8 cellular contexts compared by ENCODE assay signal in the genomic region with DNA sequence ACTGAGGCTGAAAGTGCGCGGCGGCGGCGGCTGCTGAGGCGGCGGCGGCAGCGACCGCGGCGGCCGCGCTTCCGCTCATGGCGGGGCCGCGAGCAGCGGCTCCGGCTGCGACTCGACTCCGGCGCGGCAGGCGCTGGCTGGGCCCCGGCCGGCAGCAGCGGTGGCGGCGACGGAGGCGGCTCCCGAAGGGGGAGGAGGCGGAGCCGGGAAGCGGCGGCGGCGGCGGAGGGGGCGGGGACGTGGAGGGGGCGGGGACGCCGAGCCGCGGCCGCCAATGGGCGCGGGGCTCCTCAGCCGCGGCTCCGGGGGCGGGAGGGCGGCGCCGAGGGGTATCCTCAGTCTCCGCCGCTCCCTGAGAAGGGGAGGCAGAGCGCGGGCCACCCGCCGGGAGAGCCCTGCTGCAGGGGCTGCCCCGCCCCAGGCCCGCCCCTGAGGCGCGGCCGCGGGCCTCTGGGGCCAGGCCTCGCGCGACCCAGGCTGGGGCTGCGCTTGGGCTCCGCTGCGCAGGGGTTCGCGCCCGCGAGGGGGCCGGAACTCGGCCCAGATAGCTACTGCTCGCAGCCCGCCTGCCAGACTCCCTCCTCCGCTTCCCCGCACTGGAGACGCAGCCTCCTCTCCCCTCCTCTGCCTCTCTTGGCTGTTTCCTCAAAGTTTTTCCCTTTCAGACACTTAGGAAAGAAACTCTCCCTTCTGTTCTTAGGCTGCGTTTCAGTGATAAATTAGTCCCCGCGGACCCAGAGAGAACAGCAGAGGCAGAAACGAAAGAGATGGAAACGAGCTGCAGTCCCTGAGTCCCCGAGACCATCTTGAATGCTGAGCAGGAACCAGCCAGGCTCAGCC.
DNase-seq lines count a peak whose midpoint lies in the region; ATAC-seq and TF ChIP-seq lines count a peak whose summit lies in the region.

No MANE protein-coding gene starts in this region.

- ATAC-seq in GM18909 (IDR thresholded peaks at IDR 0.05; ENCODE audit: poor library complexity, unreplicated experiment) = peak; percentile 88
- ATAC-seq in HG03139 (IDR thresholded peaks at IDR 0.05; ENCODE audit: unreplicated experiment) = peak; percentile 85
- peak; percentile 91 for ATAC-seq in activated B cell treated with CpG ODN at 0.5 μM for 24 hours (ENCODE audit: low read depth)

- H3K4me1 Mint-ChIP-seq in activated B cell treated with CpG ODN at 0.5 μM for 24 hours = peaks cover 44% of the 10 kb centered on the region

- H3K9me3 Mint-ChIP-seq in activated B cell treated with CpG ODN at 0.5 μM for 24 hours = no peaks in the 10 kb centered on the region

- TF ChIP-seq CTCF in activated B cell treated with CpG ODN at 0.5 μM for 24 hours (IDR thresholded peaks at IDR 0.05) (no peak), cardiac fibroblast (IDR thresholded peaks at IDR 0.05; ENCODE audit: low read depth, low read length) (no peak)

- peak overlapping the region; percentile 97 for H3K4me3 Mint-ChIP-seq in activated B cell treated with CpG ODN at 0.5 μM for 24 hours

- CTCF ChIA-PET in activated B cell treated with CpG ODN at 0.5 μM for 24 hours (lab: Charles Lee) = interaction anchor here (0.7 to 1.7 kb wide), 3 partner anchors 16 to 80 kb away, joined by 3 to 7 read pairs (median 5); no protein-coding TSS in a partner anchor

- intact Hi-C loops in activated B cell treated with CpG ODN at 0.5 μM for 24 hours (cut with micrococcal nuclease) = loop anchor here (1.0 to 10.0 kb wide), 10 partner anchors 16 to 1417 kb away; partner anchors contain the start of genes CLTA, GNE, MELK and RNF38

- POLR2A ChIA-PET in activated B cell treated with CpG ODN at 0.5 μM for 24 hours (lab: Charles Lee) = interaction anchor here (0.5 to 4.1 kb wide), 16 partner anchors 8 to 760 kb away, joined by 3 to 42 read pairs (median 6); partner anchors contain the start of genes GNE and RNF38

- H3K4me3 ChIP-seq in cardiac fibroblast (replicated peaks in 1 of 2; ENCODE audit: low read depth in 2 of 2, low read length in 2 of 2) = peak overlapping the region; percentile 41 to 96

- peaks cover 2% of the 10 kb centered on the region for H3K36me3 Mint-ChIP-seq in activated B cell treated with CpG ODN at 0.5 μM for 24 hours (ENCODE audit: low read depth)

- DNase-seq in AG08395 (ENCODE audit: low spot score) (peak; percentile 94), NCI-H2227 treated with DMSO at 0.1 percent for 48 hours (lab: John Stamatoyannopoulos, UW) (peak; percentile 59), activated B cell treated with CpG ODN at 0.5 μM for 24 hours (peak; percentile 87), cardiac fibroblast (ENCODE audit: low read depth in 2 of 2) (peak; percentile 85 to 97), islet precursor cell (peak; percentile 97)
- DNase-seq in stimulated activated CD4-positive, alpha-beta T cell treated with anti-CD3 and anti-CD28 coated beads, Interleukin-12 subunit alpha, Interleukin-12 subunit beta, amount 100 ng/mL, for 4 hours = peak; percentile 88

- H3K27me3 Mint-ChIP-seq in activated B cell treated with CpG ODN at 0.5 μM for 24 hours = no peaks in the 10 kb centered on the region

- peak overlapping the region; percentile 100 for H3K27ac Mint-ChIP-seq in activated B cell treated with CpG ODN at 0.5 μM for 24 hours

Comparison
In these comparisons a context has a peak if more than half of its experiments do, and no peak if none do; other contexts are left out.
1. Peak in every context shown above with its lines: DNase-seq, ATAC-seq and H3K4me3 ChIP-seq.